Comparison of ENCODE assay signal across 8 cellular contexts in genomic region chr17:66359351-66359750, GRCh38.
"Had no signal": no experiment of that assay in that cellular context is flagged by ENCODE, and none has a peak within 500 bp of the region (broad histone marks: within the 10 kb centered on the region; RNA-seq: fewer than 3 reads in every experiment).

No MANE protein-coding gene starts in this region.

- H2AFZ ChIP-seq: GM23338 had no signal

- FAIRE-seq: HTR-8/SVneo had no signal

- H3K4me3 ChIP-seq: GM23338 had no signal

- DNase-seq: H7, HCEC 1CT, HFFc6, Karpas-422, KBM-7 had no signal

- H3K27ac ChIP-seq: KMS-11 had no signal

- H3K4me2 ChIP-seq: GM23338, KMS-11 had no signal

- H3K9ac ChIP-seq: KMS-11 had no signal
